In the genomic region with DNA sequence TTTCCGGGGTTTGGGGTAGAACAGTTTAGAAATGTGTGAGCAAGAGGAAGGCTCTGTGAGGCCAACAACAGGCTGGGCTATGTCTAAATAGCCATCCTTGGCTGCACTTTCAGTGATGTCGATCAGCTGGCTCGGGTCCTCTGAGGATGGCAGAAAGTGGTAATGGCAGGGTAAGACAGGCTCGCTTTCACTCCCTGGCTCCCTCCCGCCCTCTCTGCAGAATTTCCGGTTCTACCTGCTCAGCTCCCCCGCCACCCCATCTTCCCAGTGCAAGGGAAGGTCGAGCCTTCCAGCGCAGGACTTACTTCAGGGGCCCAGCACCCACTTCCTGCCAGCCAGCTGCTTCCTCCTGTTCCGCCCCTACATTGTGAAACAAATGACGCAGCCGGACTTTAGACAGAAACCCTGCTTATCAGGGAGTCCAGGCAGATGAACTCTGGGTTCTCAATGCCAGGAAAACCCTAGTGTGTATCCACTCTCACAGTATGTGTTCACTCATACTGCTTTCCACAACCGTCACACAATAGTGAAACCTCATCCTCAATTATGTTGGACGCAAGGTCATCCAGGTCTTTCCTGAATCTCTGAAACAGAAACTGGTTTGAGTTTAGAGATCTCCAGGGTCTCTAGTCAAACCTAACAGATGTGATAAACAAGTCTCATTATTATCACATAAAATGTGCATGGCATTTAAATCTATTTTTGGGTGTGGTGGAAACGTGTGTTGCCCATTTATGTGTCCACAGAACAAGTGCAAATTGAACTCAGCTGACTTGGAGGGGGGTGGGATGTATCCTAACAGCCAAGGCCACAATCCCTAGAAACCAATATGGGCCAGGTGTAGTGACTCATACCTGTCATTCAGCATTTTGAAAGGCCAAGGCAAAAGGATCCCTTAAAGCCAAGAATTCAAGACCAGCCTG, we compare ENCODE assay signal across 8 cellular contexts. TPM values are rescaled to one million over a fixed set of nuclear protein-coding genes. Genes with fewer than 3 reads are reported as not detected.
DNase-seq lines count a peak whose midpoint lies in the region; ATAC-seq, FAIRE-seq and TF ChIP-seq lines count a peak whose summit lies in the region.

No MANE protein-coding gene starts in this region.

- H3K27me3 Mint-ChIP-seq in T-helper 1 cell treated with Interleukin-12 subunit alpha and Interleukin-12 subunit beta and Interleukin-4 antibody, amounts not matched to agents 30 μg/mL and 1 μg/mL, for 36 hours (ENCODE audit: low read depth) = no peaks in the 10 kb centered on the region
- H3K27me3 Mint-ChIP-seq in immature natural killer cell (ENCODE audit: low read depth in 3 of 3) = peaks cover 1 to 6% (median 4%) of the 10 kb centered on the region in 3 donors

- CTCF ChIA-PET in K562 (lab: Yijun Ruan, JAX; ENCODE audit: low intra/inter-chr PET ratio) = no interaction called here

- peak; percentile 92 for ATAC-seq in GM19452 (IDR thresholded peaks at IDR 0.05; ENCODE audit: unreplicated experiment)
- peak; percentile 85 for ATAC-seq in K562

- in situ Hi-C loops in K562 (cut with MboI) = no loop called here

- H3K36me3 ChIP-seq in BLaER1 (0 out of 2 replicates have a peak, but pooled peaks cover 6% of the 10 kb centered on the region), K562 (ENCODE audit: control insufficient read depth, insufficient read depth, low read length) (peaks cover 9% of the 10 kb centered on the region; the same call in 2 of the 3 replicates)

- H2AFZ ChIP-seq in K562 (ENCODE audit: low read depth, low read length) = peak overlapping the region; percentile 57

- H3K27me3 ChIP-seq in BLaER1 (no peaks in the 10 kb centered on the region), K562 (ENCODE audit: control insufficient read depth in 2 of 2, insufficient read depth in 2 of 2, low read length in 2 of 2) (no peaks in the 10 kb centered on the region)

- H4K20me1 ChIP-seq in BLaER1 = peaks cover 27% of the 10 kb centered on the region; the same call in 1 of the 2 replicates
- no peaks in the 10 kb centered on the region for H4K20me1 ChIP-seq in K562 (replicated peaks; ENCODE audit: control insufficient read depth, insufficient read depth, low read length)

- peak overlapping the region; percentile 96 for H3K27ac Mint-ChIP-seq in T-helper 1 cell treated with Interleukin-12 subunit alpha and Interleukin-12 subunit beta and Interleukin-4 antibody, amounts not matched to agents 30 μg/mL and 1 μg/mL, for 36 hours
- H3K27ac Mint-ChIP-seq in immature natural killer cell = peak overlapping the region; percentile 94 to 98 (median 97)

- POLR2A ChIA-PET in K562 (lab: Yijun Ruan, JAX) = interaction anchor here (0.5 to 2.6 kb wide), 11 partner anchors 8 to 140 kb away, joined by 3 to 18 read pairs (median 4); a partner anchor contains a TSS

- H3K4me3 Mint-ChIP-seq in T-helper 1 cell treated with Interleukin-12 subunit alpha and Interleukin-12 subunit beta and Interleukin-4 antibody, amounts not matched to agents 30 μg/mL and 1 μg/mL, for 36 hours = peak overlapping the region; percentile 68
- peak overlapping the region; percentile 84 to 96 (median 89) for H3K4me3 Mint-ChIP-seq in immature natural killer cell

- H3K4me3 ChIP-seq in BLaER1 = peak overlapping the region; percentile 56
- peak overlapping the region; percentile 32 for H3K4me3 ChIP-seq in K562

- H3K9me1 ChIP-seq in K562 (ENCODE audit: control insufficient read depth, insufficient read depth, low read length) = peaks cover 3% of the 10 kb centered on the region

- FAIRE-seq in K562 (lab: Jason Lieb, UNC) = peak; percentile 99

- H3K9ac ChIP-seq in BLaER1 (peak overlapping the region; percentile 59), K562 (ENCODE audit: insufficient read depth in 1 of 2, low read depth in 2 of 2, low read length in 2 of 2) (peak overlapping the region; percentile 81 to 95)

- H3K9me3 Mint-ChIP-seq in T-helper 1 cell treated with Interleukin-12 subunit alpha and Interleukin-12 subunit beta and Interleukin-4 antibody, amounts not matched to agents 30 μg/mL and 1 μg/mL, for 36 hours = no peaks in the 10 kb centered on the region
- H3K9me3 Mint-ChIP-seq in immature natural killer cell = no peaks in the 10 kb centered on the region

- TF ChIP-seq EP300 in K562 (IDR thresholded peaks at IDR 0.05; ENCODE audit: low read length) = peak; percentile 93

- H3K4me1 Mint-ChIP-seq in T-helper 1 cell treated with Interleukin-12 subunit alpha and Interleukin-12 subunit beta and Interleukin-4 antibody, amounts not matched to agents 30 μg/mL and 1 μg/mL, for 36 hours (ENCODE audit: low read depth) = peaks cover 26% of the 10 kb centered on the region
- H3K4me1 Mint-ChIP-seq in immature natural killer cell = peaks cover 20 to 26% of the 10 kb centered on the region in 2 donors

- DNase-seq in HK-2 (ENCODE audit: unreplicated experiment) (peak; percentile 74), K562 (ENCODE audit: extremely low read depth in 1 of 4, low spot score in 3 of 4) (peak; percentile 71 to 97 (median 84)), immature natural killer cell (peak; percentile 69 to 73 (median 70)), NCI-H446 (lab: John Stamatoyannopoulos, UW) (no peak)
- peak; percentile 80 for DNase-seq in stimulated activated CD4-positive, alpha-beta T cell treated with anti-CD3 and anti-CD28 coated beads, Interleukin-15, amount 100 ng/mL, for 24 hours

- peak; percentile 73 for TF ChIP-seq POLR2A in K562 (conservative IDR thresholded peaks at IDR 0.05)

- peaks cover 4% of the 10 kb centered on the region for H3K36me3 Mint-ChIP-seq in T-helper 1 cell treated with Interleukin-12 subunit alpha and Interleukin-12 subunit beta and Interleukin-4 antibody, amounts not matched to agents 30 μg/mL and 1 μg/mL, for 36 hours (ENCODE audit: low read depth)
- H3K36me3 Mint-ChIP-seq in immature natural killer cell = no peaks in the 10 kb centered on the region

- H3K79me2 ChIP-seq in K562 (ENCODE audit: control insufficient read depth, insufficient read depth, low read length) = peaks cover 87% of the 10 kb centered on the region

- H3K4me1 ChIP-seq in BLaER1 = peaks cover 34% of the 10 kb centered on the region
- H3K4me1 ChIP-seq in K562 (replicated peaks in 1 of 2; ENCODE audit: control insufficient read depth in 2 of 2, insufficient read depth in 2 of 2, low read length in 2 of 2) = peaks cover 54 to 56% of the 10 kb centered on the region in 2 experiments

- TF ChIP-seq RAD21 in K562 (CRISPR knock-in tag; conservative IDR thresholded peaks at IDR 0.05 in 1 of 2, IDR thresholded peaks at IDR 0.05 in 1 of 2) = 0 out of 4 replicates have a peak, but pooled peaks of 1 of the 2 experiments have one; percentile 18

- H3K4me2 ChIP-seq in BLaER1 (peak overlapping the region; percentile 89), K562 (ENCODE audit: insufficient read depth, low read length) (peak overlapping the region; percentile 88)

- BruUV-seq in K562 (replicated peaks; lab: Mats Ljungman, UMichigan) = no TSS peak

- 3% methylated on average over 15 of the region's 15 CpGs for WGBS in K562 (ENCODE audit: insufficient coverage, low coverage, missing lambda C conversion rate)

- H3K9me3 ChIP-seq in BLaER1 = no peaks in the 10 kb centered on the region
- no peaks in the 10 kb centered on the region for H3K9me3 ChIP-seq in K562 (replicated peaks; ENCODE audit: control insufficient read depth, insufficient read depth, low read depth, low read length)

- no peak for TF ChIP-seq CTCF in K562 (IDR thresholded peaks at IDR 0.05 in 2 of 3, conservative IDR thresholded peaks at IDR 0.05 in 1 of 3; ENCODE audit: insufficient read depth in 2 of 3, low read depth in 1 of 3, low read length in 3 of 3)

- intact Hi-C loops in K562 (cut with micrococcal nuclease) = loop anchor here (1.0 kb wide), 1 partner anchor 31 kb away; a partner anchor contains a TSS

- H3K27ac ChIP-seq in BLaER1 (peak overlapping the region; percentile 83), K562 (ENCODE audit: extremely low read depth, low read depth, low read length) (peak overlapping the region; percentile 100)

RNA-seq across cellular contexts. Expression of a gene that starts 7.1 kb away (rescaled TPM):
- total RNA-seq in K562 (2011; cell fraction: chromatin; rRNA removed; ENCODE audit: low replicate concordance) = 141 and 286 TPM in 2 replicates
- total RNA-seq in K562 (2011; cell fraction: nucleolus; rRNA removed) = 122 and 178 TPM in 2 replicates
- 177 and 186 TPM in 2 replicates for total RNA-seq in K562 (2011; cell fraction: nucleoplasm; rRNA removed)
- total RNA-seq in K562 (2014; rRNA removed) = 27.4 and 33.9 TPM in 2 replicates
- 66.3 and 74.4 TPM in 2 replicates for total RNA-seq in K562 (2014; rRNA removed; fragmentation: Illumina TruSeq; extraction: Trizol)
- total RNA-seq in K562 (2015; rRNA removed; fragmentation: Illumina TruSeq; extraction: Trizol) = 45.6 and 46.4 TPM in 2 replicates
- total RNA-seq in K562 (2021) = 52.9 and 60.6 TPM in 2 replicates
- 187 and 204 TPM in 2 replicates for polyA plus RNA-seq in K562 (2011; rRNA removed)
- 165 and 171 TPM in 2 replicates for polyA plus RNA-seq in K562 (2011; cell fraction: cytosol; rRNA removed)
- polyA plus RNA-seq in K562 (2011; cell fraction: nucleus; rRNA removed) = 81.4 and 97.5 TPM in 2 replicates
- 38.5 and 65.7 TPM in 2 replicates for polyA plus RNA-seq in K562 (2012)
- polyA plus RNA-seq in K562 (2014; fragmentation: Illumina TruSeq; extraction: Trizol) = 101 and 117 TPM in 2 replicates
- 10 to 100 TPM; 30.6 to 52.5 TPM for polyA plus RNA-seq in K562 (2014; fragmentation: Nextera tagmentation; extraction: Ambion mirVana)
- polyA plus RNA-seq in K562 (2014; rRNA removed) = 29.3 and 34.0 TPM in 2 replicates
- 160 and 231 TPM in 2 replicates for polyA minus RNA-seq in K562 (2011; rRNA and poly(A)+ RNA removed)
- 62.2 and 87.5 TPM in 2 replicates for polyA minus RNA-seq in K562 (2011; cell fraction: cytosol; rRNA and poly(A)+ RNA removed)
- polyA minus RNA-seq in K562 (2011; cell fraction: nucleus; rRNA and poly(A)+ RNA removed) = 21.8 and 42.3 TPM in 2 replicates
- 10 to 100 TPM; 11.5 to 53.2 (median 27.7) TPM for polyA plus RNA-seq in immature natural killer cell

RNA-seq across cellular contexts. Expression of a gene that starts 24.9 kb away (rescaled TPM):
- total RNA-seq in K562 (2011; cell fraction: chromatin; rRNA removed; ENCODE audit: low replicate concordance) = 1.5 and 4.4 TPM in 2 replicates
- 2.0 and 3.0 TPM in 2 replicates for total RNA-seq in K562 (2011; cell fraction: nucleolus; rRNA removed)
- 2.4 and 4.0 TPM in 2 replicates for total RNA-seq in K562 (2011; cell fraction: nucleoplasm; rRNA removed)
- not detected in 2 replicates for total RNA-seq in K562 (2014; rRNA removed)
- not detected in 2 replicates for total RNA-seq in K562 (2014; rRNA removed; fragmentation: Illumina TruSeq; extraction: Trizol)
- total RNA-seq in K562 (2015; rRNA removed; fragmentation: Illumina TruSeq; extraction: Trizol) = 0.23 TPM in 1 of 2 replicates, not detected in the other
- total RNA-seq in K562 (2021) = 0.38 and 0.53 TPM in 2 replicates
- polyA plus RNA-seq in K562 (2011; rRNA removed) = 0.23 TPM in 1 of 2 replicates, not detected in the other
- polyA plus RNA-seq in K562 (2011; cell fraction: cytosol; rRNA removed) = not detected in 2 replicates
- polyA plus RNA-seq in K562 (2011; cell fraction: nucleus; rRNA removed) = 1.3 and 3.0 TPM in 2 replicates
- polyA plus RNA-seq in K562 (2012) = 0.26 and 0.84 TPM in 2 replicates
- polyA plus RNA-seq in K562 (2014; fragmentation: Illumina TruSeq; extraction: Trizol) = not detected in 2 replicates
- polyA plus RNA-seq in K562 (2014; fragmentation: Nextera tagmentation; extraction: Ambion mirVana) = not detected
- 0.23 and 0.27 TPM in 2 replicates for polyA plus RNA-seq in K562 (2014; rRNA removed)
- polyA minus RNA-seq in K562 (2011; rRNA and poly(A)+ RNA removed) = 0.53 TPM in 1 of 2 replicates, not detected in the other
- not detected in 2 replicates for polyA minus RNA-seq in K562 (2011; cell fraction: cytosol; rRNA and poly(A)+ RNA removed)
- polyA minus RNA-seq in K562 (2011; cell fraction: nucleus; rRNA and poly(A)+ RNA removed) = 0.81 and 1.1 TPM in 2 replicates
- polyA plus RNA-seq in immature natural killer cell = 100 to 1,000 TPM; 229 to 385 (median 349) TPM

RNA-seq across cellular contexts. Expression of a gene that starts 31.9 kb away (rescaled TPM):
- 56.3 and 125 TPM in 2 replicates for total RNA-seq in K562 (2011; cell fraction: chromatin; rRNA removed; ENCODE audit: low replicate concordance)
- 93.4 and 97.7 TPM in 2 replicates for total RNA-seq in K562 (2011; cell fraction: nucleolus; rRNA removed)
- 70.5 and 77.6 TPM in 2 replicates for total RNA-seq in K562 (2011; cell fraction: nucleoplasm; rRNA removed)
- total RNA-seq in K562 (2014; rRNA removed) (59.8 and 77.5 TPM in 2 replicates), K562 (2014; rRNA removed; fragmentation: Illumina TruSeq; extraction: Trizol) (43.1 and 52.9 TPM in 2 replicates), K562 (2015; rRNA removed; fragmentation: Illumina TruSeq; extraction: Trizol) (56.4 and 57.5 TPM in 2 replicates), K562 (2021) (50.6 and 51.1 TPM in 2 replicates)
- polyA plus RNA-seq in K562 (2011; rRNA removed) (52.8 and 54.2 TPM in 2 replicates), K562 (2014; fragmentation: Illumina TruSeq; extraction: Trizol) (53.1 and 57.5 TPM in 2 replicates), K562 (2014; fragmentation: Nextera tagmentation; extraction: Ambion mirVana) (10 to 100 TPM in 1 of 2 experiments, 1 to 10 TPM in 1; 7.4 to 46.3 TPM), K562 (2014; rRNA removed) (50.9 and 60.2 TPM in 2 replicates), immature natural killer cell (10 to 100 TPM in 1 of 3 donors, 1 to 10 TPM in 1, not detected in 1; 7.9 to 12.2 TPM)
- polyA plus RNA-seq in K562 (2011; cell fraction: cytosol; rRNA removed) = 52.1 and 58.4 TPM in 2 replicates
- 205 and 262 TPM in 2 replicates for polyA plus RNA-seq in K562 (2011; cell fraction: nucleus; rRNA removed)
- 44.8 and 45.4 TPM in 2 replicates for polyA plus RNA-seq in K562 (2012)
- polyA minus RNA-seq in K562 (2011; rRNA and poly(A)+ RNA removed) = 67.4 and 82.4 TPM in 2 replicates
- polyA minus RNA-seq in K562 (2011; cell fraction: cytosol; rRNA and poly(A)+ RNA removed) = 31.4 and 33.5 TPM in 2 replicates
- polyA minus RNA-seq in K562 (2011; cell fraction: nucleus; rRNA and poly(A)+ RNA removed) = 33.8 and 36.8 TPM in 2 replicates

RNA-seq across cellular contexts. Expression of a gene that starts 55.8 kb away (rescaled TPM):
- 0.12 and 0.28 TPM in 2 replicates for total RNA-seq in K562 (2011; cell fraction: chromatin; rRNA removed; ENCODE audit: low replicate concordance)
- total RNA-seq in K562 (2011; cell fraction: nucleolus; rRNA removed) = 0.13 and 0.17 TPM in 2 replicates
- total RNA-seq in K562 (2011; cell fraction: nucleoplasm; rRNA removed) = 0.15 TPM in 1 of 2 replicates, not detected in the other
- 0.04 and 0.73 TPM in 2 replicates for total RNA-seq in K562 (2014; rRNA removed)
- total RNA-seq in K562 (2014; rRNA removed; fragmentation: Illumina TruSeq; extraction: Trizol) = 0.06 and 0.07 TPM in 2 replicates
- total RNA-seq in K562 (2015; rRNA removed; fragmentation: Illumina TruSeq; extraction: Trizol) = 0.04 and 0.07 TPM in 2 replicates
- 0.35 and 0.42 TPM in 2 replicates for total RNA-seq in K562 (2021)
- 0.12 and 0.20 TPM in 2 replicates for polyA plus RNA-seq in K562 (2011; rRNA removed)
- polyA plus RNA-seq in K562 (2011; cell fraction: cytosol; rRNA removed) = 0.15 and 0.58 TPM in 2 replicates
- polyA plus RNA-seq in K562 (2011; cell fraction: nucleus; rRNA removed) = 0.10 and 0.28 TPM in 2 replicates
- polyA plus RNA-seq in K562 (2012) = 0.21 and 0.39 TPM in 2 replicates
- 0.11 and 0.12 TPM in 2 replicates for polyA plus RNA-seq in K562 (2014; fragmentation: Illumina TruSeq; extraction: Trizol)
- polyA plus RNA-seq in K562 (2014; fragmentation: Nextera tagmentation; extraction: Ambion mirVana) = under 1 TPM; 0.01 to 0.03 TPM
- polyA plus RNA-seq in K562 (2014; rRNA removed) = 0.17 and 0.18 TPM in 2 replicates
- 0.09 and 0.14 TPM in 2 replicates for polyA minus RNA-seq in K562 (2011; rRNA and poly(A)+ RNA removed)
- polyA minus RNA-seq in K562 (2011; cell fraction: cytosol; rRNA and poly(A)+ RNA removed) = 0.19 TPM in 1 of 2 replicates, not detected in the other
- not detected in 2 replicates for polyA minus RNA-seq in K562 (2011; cell fraction: nucleus; rRNA and poly(A)+ RNA removed)
- 100 to 1,000 TPM in 2 of 3 donors, 10 to 100 TPM in 1; 98.0 to 265 (median 103) TPM for polyA plus RNA-seq in immature natural killer cell

RNA-seq across cellular contexts. Expression of a gene that starts 59.2 kb away (rescaled TPM):
- total RNA-seq in K562 (2011; cell fraction: chromatin; rRNA removed; ENCODE audit: low replicate concordance) = not detected in 2 replicates
- not detected in 2 replicates for total RNA-seq in K562 (2011; cell fraction: nucleolus; rRNA removed)
- not detected in 2 replicates for total RNA-seq in K562 (2011; cell fraction: nucleoplasm; rRNA removed)
- total RNA-seq in K562 (2014; rRNA removed) (not detected in 2 replicates), K562 (2014; rRNA removed; fragmentation: Illumina TruSeq; extraction: Trizol) (not detected in 2 replicates), K562 (2015; rRNA removed; fragmentation: Illumina TruSeq; extraction: Trizol) (not detected in 2 replicates), K562 (2021) (not detected in 2 replicates)
- polyA plus RNA-seq in K562 (2011; rRNA removed) (not detected in 2 replicates), K562 (2014; fragmentation: Illumina TruSeq; extraction: Trizol) (not detected in 2 replicates), K562 (2014; fragmentation: Nextera tagmentation; extraction: Ambion mirVana) (not detected), K562 (2014; rRNA removed) (not detected in 2 replicates), immature natural killer cell (not detected)
- not detected in 2 replicates for polyA plus RNA-seq in K562 (2011; cell fraction: cytosol; rRNA removed)
- polyA plus RNA-seq in K562 (2011; cell fraction: nucleus; rRNA removed) = not detected in 2 replicates
- polyA plus RNA-seq in K562 (2012) = not detected in 2 replicates
- polyA minus RNA-seq in K562 (2011; rRNA and poly(A)+ RNA removed) = not detected in 2 replicates
- not detected in 2 replicates for polyA minus RNA-seq in K562 (2011; cell fraction: cytosol; rRNA and poly(A)+ RNA removed)
- polyA minus RNA-seq in K562 (2011; cell fraction: nucleus; rRNA and poly(A)+ RNA removed) = not detected in 2 replicates

Comparison
In these comparisons a context has a peak if more than half of its experiments do, and no peak if none do; other contexts are left out.
1. DNase-seq: peak in HK-2 (single experiment), K562 (4 of 4), immature natural killer cell (3 of 3) and stimulated activated CD4-positive, alpha-beta T cell treated with anti-CD3 and anti-CD28 coated beads, Interleukin-15, amount 100 ng/mL, for 24 hours (single experiment); none in NCI-H446 (0 of 2).
2. RNA of a gene that starts 24.9 kb away (polyA plus RNA-seq): 229 to 385 TPM in immature natural killer cell; 0.23 to 3.0 TPM in K562; every median in the first group is over 10 times any median in the second.